30 cellular contexts compared by ENCODE assay signal in genomic region chr21:46475296-46475695, GRCh38.
"Had no signal": no experiment of that assay in that cellular context is flagged by ENCODE, and none has a peak within 500 bp of the region (broad histone marks: within the 10 kb centered on the region; RNA-seq: fewer than 3 reads in every experiment).

No MANE protein-coding gene starts in this region.

- H3K27me3 Mint-ChIP-seq: activated CD4-positive, alpha-beta T cell treated with anti-CD3 and anti-CD28 coated beads, Interleukin-2, amount 10 ng/mL, durations not matched to agents 7 days and 5 days had no signal

- H3K36me3 ChIP-seq: brain microvascular endothelial cell had no signal

- H3K4me3 ChIP-seq: MG63 had no signal

- H3K27me3 ChIP-seq: brain microvascular endothelial cell, MG63 had no signal

- DNase-seq: activated CD4-positive, alpha-beta T cell treated with anti-CD3 and anti-CD28 coated beads, Interleukin-2, amount 10 ng/mL, durations not matched to agents 7 days and 5 days; activated CD4-positive, alpha-beta T cell treated with anti-CD3 and anti-CD28 coated beads, Interleukin-2, amount 50 U/mL, for 48 hours; activated CD8-positive, alpha-beta memory T cell treated with anti-CD3 and anti-CD28 coated beads, Interleukin-2, amount 50 U/mL, for 4 hours; activated gamma-delta T cell treated with Interleukin-2 at 50 U/mL for 16 hours; activated naive CD4-positive, alpha-beta T cell treated with anti-CD3 and anti-CD28 coated beads for 36 hours; activated T-cell treated with anti-CD3 and anti-CD28 coated beads for 4 hours; activated T-cell treated with anti-CD3 and anti-CD28 coated beads, Interleukin-2, amount 50 U/mL, for 4 hours; amniotic stem cell; aorta; brain microvascular endothelial cell; central memory CD4-positive, alpha-beta T cell; Kasumi-1; KG1; MG63; NCI-H1092; NCI-H1436 treated with DMSO at 0.1 percent for 48 hours; NCI-H1694 treated with DMSO at 0.1 percent for 48 hours; NCI-H2029; NCI-H345; NCI-H524 treated with DMSO at 0.1 percent for 48 hours; PC-3; SIG-M5; SW 1271; T-helper 1 cell; T-helper 2 cell; T-helper 9 cell had no signal

- H3K4me3 Mint-ChIP-seq: activated CD4-positive, alpha-beta T cell treated with anti-CD3 and anti-CD28 coated beads, Interleukin-2, amount 10 ng/mL, durations not matched to agents 7 days and 5 days; activated naive CD4-positive, alpha-beta T cell treated with anti-CD3 and anti-CD28 coated beads for 36 hours; activated T-cell treated with anti-CD3 and anti-CD28 coated beads, Interleukin-2, amount 50 U/mL, for 4 hours; activated T-helper 1 cell treated with anti-CD3 and anti-CD28 coated beads, Interleukin-12 subunit alpha, Interleukin-12 subunit beta, Interleukin-2, Interleukin-4 antibody, amounts not matched to agents 30 ng/mL and 10 ng/mL and 1 ng/mL, durations not matched to agents 14 hours and 24 hours and 36 hours had no signal

- H3K9me3 Mint-ChIP-seq: activated CD4-positive, alpha-beta T cell treated with anti-CD3 and anti-CD28 coated beads, Interleukin-2, amount 10 ng/mL, durations not matched to agents 7 days and 5 days; activated naive CD4-positive, alpha-beta T cell treated with anti-CD3 and anti-CD28 coated beads for 36 hours; activated T-cell treated with anti-CD3 and anti-CD28 coated beads, Interleukin-2, amount 50 U/mL, for 4 hours; activated T-helper 1 cell treated with anti-CD3 and anti-CD28 coated beads, Interleukin-12 subunit alpha, Interleukin-12 subunit beta, Interleukin-2, Interleukin-4 antibody, amounts not matched to agents 30 ng/mL and 10 ng/mL and 1 ng/mL, durations not matched to agents 14 hours and 24 hours and 36 hours had no signal

- H3K9me3 ChIP-seq: MG63 had no signal

- ATAC-seq: activated naive CD4-positive, alpha-beta T cell treated with anti-CD3 and anti-CD28 coated beads, Interleukin-2, amount 50 U/mL, for 72 hours; activated T-cell treated with anti-CD3 and anti-CD28 coated beads, Interleukin-2, amount 50 U/mL, for 4 hours; PC-3; Right ventricle myocardium inferior had no signal

- H3K27ac ChIP-seq: brain microvascular endothelial cell, RWPE1 had no signal

- H3K27ac Mint-ChIP-seq: activated CD4-positive, alpha-beta T cell treated with anti-CD3 and anti-CD28 coated beads, Interleukin-2, amount 10 ng/mL, durations not matched to agents 7 days and 5 days; activated naive CD4-positive, alpha-beta T cell treated with anti-CD3 and anti-CD28 coated beads for 36 hours; activated T-helper 1 cell treated with anti-CD3 and anti-CD28 coated beads, Interleukin-12 subunit alpha, Interleukin-12 subunit beta, Interleukin-2, Interleukin-4 antibody, amounts not matched to agents 30 ng/mL and 10 ng/mL and 1 ng/mL, durations not matched to agents 14 hours and 24 hours and 36 hours had no signal
